Comparison of ENCODE assay signal across 1 cellular context in the genomic region with DNA sequence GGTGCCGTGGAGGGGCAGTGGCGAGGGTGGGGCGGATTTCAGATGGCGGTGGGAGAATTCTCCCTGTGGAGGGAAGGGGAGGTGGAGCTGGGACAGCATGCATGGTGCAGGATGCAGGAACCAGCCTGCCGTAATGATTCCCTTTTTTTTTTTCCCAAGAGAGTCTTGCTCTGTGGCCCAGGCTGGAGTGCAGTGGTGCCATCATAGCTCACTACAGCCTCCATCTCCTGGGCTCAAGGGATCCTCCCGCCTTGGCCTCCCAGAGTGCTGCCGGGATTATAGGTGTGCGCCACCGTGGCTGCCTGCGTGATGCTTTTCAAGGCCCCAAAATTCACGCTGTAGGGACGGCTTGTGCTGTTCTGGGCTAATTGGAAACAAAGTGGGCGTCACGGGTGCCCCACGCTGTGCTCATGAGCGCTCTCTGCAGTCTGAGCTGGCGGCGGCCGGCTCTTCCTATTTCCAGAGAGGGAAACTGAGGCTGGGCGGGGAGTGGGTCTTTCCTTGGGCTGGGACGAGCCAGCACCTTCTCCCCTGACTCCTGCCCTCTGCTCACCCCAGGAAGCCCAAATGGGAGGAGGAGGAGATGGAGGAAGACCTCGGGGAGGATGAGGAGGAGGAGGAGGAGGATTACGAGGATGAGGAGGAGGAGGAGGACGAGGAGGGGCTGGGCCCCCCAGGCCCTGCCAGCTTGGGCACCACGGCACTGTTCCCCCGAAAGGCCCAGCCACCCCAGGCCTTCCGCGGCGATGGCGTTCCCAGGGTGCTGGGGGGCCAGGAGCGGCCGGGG.
TF ChIP-seq lines count a peak whose summit lies in the region.

No MANE protein-coding gene starts in this region.

TF ChIP-seq in H1, 55 proteins besides CTCF, POLR2A, EP300 and RAD21:
- TF ChIP-seq SP1 (IDR thresholded peaks at IDR 0.05; ENCODE audit: low read depth, low read length) (no peak), BCL11A (IDR thresholded peaks at IDR 0.05; ENCODE audit: low read depth in 2 of 2, low read length in 2 of 2) (no peak), POLR2AphosphoS5 (IDR thresholded peaks at IDR 0.05; ENCODE audit: low read depth, low read length) (no peak), KDM1A (IDR thresholded peaks at IDR 0.05; ENCODE audit: borderline replicate concordance, low read length) (no peak), TBP (IDR thresholded peaks at IDR 0.05; ENCODE audit: low read depth, low read length) (no peak), EZH2 (IDR thresholded peaks at IDR 0.05; ENCODE audit: low read depth, low read length, severe bottlenecking) (no peak), SIRT6 (IDR thresholded peaks at IDR 0.05; ENCODE audit: low read length) (no peak), RXRA (IDR thresholded peaks at IDR 0.05; ENCODE audit: insufficient read depth, low read depth, low read length) (no peak), CHD1 (IDR thresholded peaks at IDR 0.05; ENCODE audit: low read depth, low read length) (no peak), KDM4A (IDR thresholded peaks at IDR 0.05; ENCODE audit: low read depth, low read length, severe bottlenecking) (no peak), YY1 (IDR thresholded peaks at IDR 0.05; ENCODE audit: low read depth, low read length) (no peak), CHD2 (IDR thresholded peaks at IDR 0.05; ENCODE audit: low read length) (no peak), POU5F1 (IDR thresholded peaks at IDR 0.05; ENCODE audit: low read depth, low read length) (no peak), FOSL1 (IDR thresholded peaks at IDR 0.05; ENCODE audit: insufficient read depth, low read depth, low read length) (no peak), ASH2L (IDR thresholded peaks at IDR 0.05; ENCODE audit: low read length) (no peak), RBBP5 (IDR thresholded peaks at IDR 0.05; ENCODE audit: borderline replicate concordance, low read depth, low read length) (no peak), BACH1 (IDR thresholded peaks at IDR 0.05; ENCODE audit: low read length) (no peak)
- TF ChIP-seq, protein P1, sequence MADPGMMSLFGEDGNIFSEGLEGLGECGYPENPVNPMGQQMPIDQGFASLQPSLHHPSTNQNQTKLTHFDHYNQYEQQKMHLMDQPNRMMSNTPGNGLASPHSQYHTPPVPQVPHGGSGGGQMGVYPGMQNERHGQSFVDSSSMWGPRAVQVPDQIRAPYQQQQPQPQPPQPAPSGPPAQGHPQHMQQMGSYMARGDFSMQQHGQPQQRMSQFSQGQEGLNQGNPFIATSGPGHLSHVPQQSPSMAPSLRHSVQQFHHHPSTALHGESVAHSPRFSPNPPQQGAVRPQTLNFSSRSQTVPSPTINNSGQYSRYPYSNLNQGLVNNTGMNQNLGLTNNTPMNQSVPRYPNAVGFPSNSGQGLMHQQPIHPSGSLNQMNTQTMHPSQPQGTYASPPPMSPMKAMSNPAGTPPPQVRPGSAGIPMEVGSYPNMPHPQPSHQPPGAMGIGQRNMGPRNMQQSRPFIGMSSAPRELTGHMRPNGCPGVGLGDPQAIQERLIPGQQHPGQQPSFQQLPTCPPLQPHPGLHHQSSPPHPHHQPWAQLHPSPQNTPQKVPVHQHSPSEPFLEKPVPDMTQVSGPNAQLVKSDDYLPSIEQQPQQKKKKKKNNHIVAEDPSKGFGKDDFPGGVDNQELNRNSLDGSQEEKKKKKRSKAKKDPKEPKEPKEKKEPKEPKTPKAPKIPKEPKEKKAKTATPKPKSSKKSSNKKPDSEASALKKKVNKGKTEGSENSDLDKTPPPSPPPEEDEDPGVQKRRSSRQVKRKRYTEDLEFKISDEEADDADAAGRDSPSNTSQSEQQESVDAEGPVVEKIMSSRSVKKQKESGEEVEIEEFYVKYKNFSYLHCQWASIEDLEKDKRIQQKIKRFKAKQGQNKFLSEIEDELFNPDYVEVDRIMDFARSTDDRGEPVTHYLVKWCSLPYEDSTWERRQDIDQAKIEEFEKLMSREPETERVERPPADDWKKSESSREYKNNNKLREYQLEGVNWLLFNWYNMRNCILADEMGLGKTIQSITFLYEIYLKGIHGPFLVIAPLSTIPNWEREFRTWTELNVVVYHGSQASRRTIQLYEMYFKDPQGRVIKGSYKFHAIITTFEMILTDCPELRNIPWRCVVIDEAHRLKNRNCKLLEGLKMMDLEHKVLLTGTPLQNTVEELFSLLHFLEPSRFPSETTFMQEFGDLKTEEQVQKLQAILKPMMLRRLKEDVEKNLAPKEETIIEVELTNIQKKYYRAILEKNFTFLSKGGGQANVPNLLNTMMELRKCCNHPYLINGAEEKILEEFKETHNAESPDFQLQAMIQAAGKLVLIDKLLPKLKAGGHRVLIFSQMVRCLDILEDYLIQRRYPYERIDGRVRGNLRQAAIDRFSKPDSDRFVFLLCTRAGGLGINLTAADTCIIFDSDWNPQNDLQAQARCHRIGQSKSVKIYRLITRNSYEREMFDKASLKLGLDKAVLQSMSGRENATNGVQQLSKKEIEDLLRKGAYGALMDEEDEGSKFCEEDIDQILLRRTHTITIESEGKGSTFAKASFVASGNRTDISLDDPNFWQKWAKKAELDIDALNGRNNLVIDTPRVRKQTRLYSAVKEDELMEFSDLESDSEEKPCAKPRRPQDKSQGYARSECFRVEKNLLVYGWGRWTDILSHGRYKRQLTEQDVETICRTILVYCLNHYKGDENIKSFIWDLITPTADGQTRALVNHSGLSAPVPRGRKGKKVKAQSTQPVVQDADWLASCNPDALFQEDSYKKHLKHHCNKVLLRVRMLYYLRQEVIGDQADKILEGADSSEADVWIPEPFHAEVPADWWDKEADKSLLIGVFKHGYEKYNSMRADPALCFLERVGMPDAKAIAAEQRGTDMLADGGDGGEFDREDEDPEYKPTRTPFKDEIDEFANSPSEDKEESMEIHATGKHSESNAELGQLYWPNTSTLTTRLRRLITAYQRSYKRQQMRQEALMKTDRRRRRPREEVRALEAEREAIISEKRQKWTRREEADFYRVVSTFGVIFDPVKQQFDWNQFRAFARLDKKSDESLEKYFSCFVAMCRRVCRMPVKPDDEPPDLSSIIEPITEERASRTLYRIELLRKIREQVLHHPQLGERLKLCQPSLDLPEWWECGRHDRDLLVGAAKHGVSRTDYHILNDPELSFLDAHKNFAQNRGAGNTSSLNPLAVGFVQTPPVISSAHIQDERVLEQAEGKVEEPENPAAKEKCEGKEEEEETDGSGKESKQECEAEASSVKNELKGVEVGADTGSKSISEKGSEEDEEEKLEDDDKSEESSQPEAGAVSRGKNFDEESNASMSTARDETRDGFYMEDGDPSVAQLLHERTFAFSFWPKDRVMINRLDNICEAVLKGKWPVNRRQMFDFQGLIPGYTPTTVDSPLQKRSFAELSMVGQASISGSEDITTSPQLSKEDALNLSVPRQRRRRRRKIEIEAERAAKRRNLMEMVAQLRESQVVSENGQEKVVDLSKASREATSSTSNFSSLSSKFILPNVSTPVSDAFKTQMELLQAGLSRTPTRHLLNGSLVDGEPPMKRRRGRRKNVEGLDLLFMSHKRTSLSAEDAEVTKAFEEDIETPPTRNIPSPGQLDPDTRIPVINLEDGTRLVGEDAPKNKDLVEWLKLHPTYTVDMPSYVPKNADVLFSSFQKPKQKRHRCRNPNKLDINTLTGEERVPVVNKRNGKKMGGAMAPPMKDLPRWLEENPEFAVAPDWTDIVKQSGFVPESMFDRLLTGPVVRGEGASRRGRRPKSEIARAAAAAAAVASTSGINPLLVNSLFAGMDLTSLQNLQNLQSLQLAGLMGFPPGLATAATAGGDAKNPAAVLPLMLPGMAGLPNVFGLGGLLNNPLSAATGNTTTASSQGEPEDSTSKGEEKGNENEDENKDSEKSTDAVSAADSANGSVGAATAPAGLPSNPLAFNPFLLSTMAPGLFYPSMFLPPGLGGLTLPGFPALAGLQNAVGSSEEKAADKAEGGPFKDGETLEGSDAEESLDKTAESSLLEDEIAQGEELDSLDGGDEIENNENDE (IDR thresholded peaks at IDR 0.05; ENCODE audit: insufficient replicate concordance, low read length): no peak
